Comparison of ENCODE assay signal across 8 cellular contexts in the genomic region with DNA sequence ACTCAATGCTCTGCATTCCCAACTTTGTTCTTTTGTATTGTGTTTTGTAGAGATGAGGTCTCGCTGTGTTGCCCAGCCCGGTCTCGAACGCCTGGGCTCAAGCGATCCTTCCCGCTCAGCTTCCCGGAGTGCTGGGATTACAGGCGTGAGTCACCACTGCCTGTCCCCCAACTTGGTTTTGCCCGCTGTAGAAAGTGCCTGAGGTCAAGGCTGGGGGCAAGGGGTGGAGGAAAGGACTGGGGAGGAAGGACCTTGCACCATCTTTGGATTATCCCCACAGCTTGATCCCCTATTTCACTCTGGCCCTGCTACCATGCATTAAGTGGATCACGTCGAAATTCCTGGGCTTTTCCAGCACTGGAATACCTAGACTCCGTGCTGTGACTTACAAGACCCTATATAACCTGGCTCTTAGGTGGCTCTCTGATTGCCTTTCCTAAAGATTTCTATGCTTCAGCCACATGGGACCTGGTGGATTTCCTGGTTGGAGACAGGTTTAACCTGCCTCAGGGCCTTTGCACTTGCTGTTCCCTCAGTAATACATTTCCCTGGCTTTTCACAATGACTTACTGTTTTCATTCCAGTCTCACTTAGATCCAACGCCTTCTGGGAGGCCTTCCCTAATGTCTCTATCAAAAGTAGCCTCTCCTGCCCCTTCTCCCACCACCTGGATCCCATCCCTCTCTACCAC. TPM values are rescaled to one million over a fixed set of nuclear protein-coding genes. Genes with fewer than 3 reads are reported as not detected.
A peak's percentile ranks its signal among the peaks of the same experiment; 100 is the strongest.
DNase-seq lines count a peak whose midpoint lies in the region; ATAC-seq and TF ChIP-seq lines count a peak whose summit lies in the region.

No MANE protein-coding gene starts in this region.

- no peak for DNase-seq in activated T-cell treated with anti-CD3 and anti-CD28 coated beads, Interleukin-2, amount 50 U/mL, for 72 hours
- DNase-seq in activated T-cell treated with anti-CD3 and anti-CD28 coated beads for 4 hours, result no peak
- DNase-seq in tibial artery, result no peak
- no peak for DNase-seq in iPS-NIHi7 (ENCODE audit: extremely low spot score)
- DNase-seq in DMS114 treated with DMSO at 0.1 percent for 48 hours (lab: John Stamatoyannopoulos, UW; ENCODE audit: unreplicated experiment), result no peak

- H3K9me3 Mint-ChIP-seq in activated T-cell treated with anti-CD3 and anti-CD28 coated beads, Interleukin-2, amount 50 U/mL, for 72 hours, result no peaks in the 10 kb centered on the region
- no peaks in the 10 kb centered on the region for H3K9me3 Mint-ChIP-seq in activated naive CD8-positive, alpha-beta T cell (ENCODE audit: low read depth)

- no peaks in the 10 kb centered on the region for H3K9me3 ChIP-seq in iPS-18c (ENCODE audit: control insufficient read depth, insufficient read depth, low read length)
- H3K9me3 ChIP-seq in tibial artery, result no peaks in the 10 kb centered on the region

- H3K27me3 Mint-ChIP-seq in activated T-cell treated with anti-CD3 and anti-CD28 coated beads, Interleukin-2, amount 50 U/mL, for 72 hours (ENCODE audit: low read depth), result peaks cover 71% of the 10 kb centered on the region
- peaks cover 34% of the 10 kb centered on the region for H3K27me3 Mint-ChIP-seq in activated naive CD8-positive, alpha-beta T cell

- H3K27me3 ChIP-seq in tibial artery, result peaks cover 3 to 96% of the 10 kb centered on the region in 2 donors

- peaks cover 32% of the 10 kb centered on the region for H3K4me1 Mint-ChIP-seq in activated T-cell treated with anti-CD3 and anti-CD28 coated beads, Interleukin-2, amount 50 U/mL, for 72 hours (ENCODE audit: low read depth)
- peaks cover 21% of the 10 kb centered on the region for H3K4me1 Mint-ChIP-seq in activated naive CD8-positive, alpha-beta T cell (ENCODE audit: low read depth)

- H3K36me3 ChIP-seq in tibial artery, result no peaks in the 10 kb centered on the region

- peak overlapping the region; percentile 82 to 84 for H3K4me3 Mint-ChIP-seq in activated T-cell treated with anti-CD3 and anti-CD28 coated beads, Interleukin-2, amount 50 U/mL, for 72 hours
- peak overlapping the region; percentile 85 for H3K4me3 Mint-ChIP-seq in activated naive CD8-positive, alpha-beta T cell

- H3K27ac ChIP-seq in tibial artery, result no peak overlapping the region

- no peak for TF ChIP-seq CTCF in tibial artery (IDR thresholded peaks at IDR 0.05)

- intact Hi-C loops in tibial artery (cut with DNase I; ENCODE audit: low total_unique reads), result no loop called here

- H3K27ac Mint-ChIP-seq in activated T-cell treated with anti-CD3 and anti-CD28 coated beads, Interleukin-2, amount 50 U/mL, for 72 hours, result peak overlapping the region; percentile 13
- H3K27ac Mint-ChIP-seq in activated naive CD8-positive, alpha-beta T cell, result no peak overlapping the region

- H3K4me1 ChIP-seq in tibial artery, result peaks cover 0 to 18% (median 12%) of the 10 kb centered on the region in 4 donors

- ATAC-seq in activated T-cell treated with anti-CD3 and anti-CD28 coated beads, Interleukin-2, amount 50 U/mL, for 72 hours (replicated peaks in 1 of 2), result no peak
- ATAC-seq in GM19467 (IDR thresholded peaks at IDR 0.05; ENCODE audit: unreplicated experiment), result no peak

- H3K36me3 Mint-ChIP-seq in activated T-cell treated with anti-CD3 and anti-CD28 coated beads, Interleukin-2, amount 50 U/mL, for 72 hours (ENCODE audit: insufficient read depth in 2 of 2), result peaks cover 3 to 7% of the 10 kb centered on the region in 2 donors
- H3K36me3 Mint-ChIP-seq in activated naive CD8-positive, alpha-beta T cell, result no peaks in the 10 kb centered on the region

- peak overlapping the region; percentile 80 for H3K4me3 ChIP-seq in iPS-18c (ENCODE audit: insufficient read depth, low read depth, low read length)
- H3K4me3 ChIP-seq in tibial artery, result peak overlapping the region; percentile 43 to 48

RNA-seq across cellular contexts. Expression of a gene that starts 0.6 kb away (rescaled TPM):
- under 1 TPM; 0.58 to 0.76 TPM for total RNA-seq in activated T-cell treated with anti-CD3 and anti-CD28 coated beads, Interleukin-2, amount 50 U/mL, for 72 hours

RNA-seq across cellular contexts. Expression of a gene that starts 12.0 kb away (rescaled TPM):
- total RNA-seq in activated T-cell treated with anti-CD3 and anti-CD28 coated beads, Interleukin-2, amount 50 U/mL, for 72 hours, result 10 to 100 TPM; 78.1 to 82.2 TPM

RNA-seq across cellular contexts. Expression of a gene that starts 22.6 kb away (rescaled TPM):
- 10 to 100 TPM; 30.2 to 39.7 TPM for total RNA-seq in activated T-cell treated with anti-CD3 and anti-CD28 coated beads, Interleukin-2, amount 50 U/mL, for 72 hours

RNA-seq across cellular contexts. Expression of a gene that starts 38.3 kb away (rescaled TPM):
- total RNA-seq in activated T-cell treated with anti-CD3 and anti-CD28 coated beads, Interleukin-2, amount 50 U/mL, for 72 hours, result 10 to 100 TPM; 27.6 to 28.0 TPM

RNA-seq across cellular contexts. Expression of a gene that starts 51.7 kb away (rescaled TPM):
- total RNA-seq in activated T-cell treated with anti-CD3 and anti-CD28 coated beads, Interleukin-2, amount 50 U/mL, for 72 hours, result 100 to 1,000 TPM; 122 to 134 TPM
